ENCODE assay signal across 19 cellular contexts in genomic region chr14:76421662-76422061, GRCh38. TPM values are rescaled to one million over a fixed set of nuclear protein-coding genes. Genes with fewer than 3 reads are reported as not detected.
DNase-seq lines count a peak whose midpoint lies in the region; TF ChIP-seq lines count a peak whose summit lies in the region.
"Had no signal": no experiment of that assay in that cellular context is flagged by ENCODE, and none has a peak within 500 bp of the region (broad histone marks: within the 10 kb centered on the region; RNA-seq: fewer than 3 reads in every experiment).

No MANE protein-coding gene starts in this region.

- DNase-seq in ELF-1 (ENCODE audit: low read depth, low spot score) (peak; percentile 51), H7 (peak; percentile 82), NCI-H2171 (lab: John Stamatoyannopoulos, UW) (peak; percentile 68), neuronal stem cell (ENCODE audit: low spot score) (no peak), testis (no peak), NCI-H446 treated with DMSO at 0.1 percent for 48 hours (lab: John Stamatoyannopoulos, UW) (no peak)
- DNase-seq: BE2C; C1 segment of cervical spinal cord; CD4-positive, CD25-positive, alpha-beta regulatory T cell; CD8-positive, alpha-beta memory T cell; COR-L47; DMS 273 treated with DMSO at 0.1 percent for 48 hours; DMS53; GF-D8; GM23248; H9; KG1 had no signal

- H3K9me3 ChIP-seq in neuronal stem cell (replicated peaks in 1 of 2; ENCODE audit: control insufficient read depth in 2 of 2, insufficient read depth in 1 of 2, low read depth in 1 of 2, low read length in 2 of 2) (no peaks in the 10 kb centered on the region), testis (no peaks in the 10 kb centered on the region)
- H3K9me3 ChIP-seq: BE2C had no signal

- H3K4me3 ChIP-seq in H7 (ENCODE audit: insufficient read depth, low read depth, low read length) (no peak overlapping the region), neuronal stem cell (ENCODE audit: low read length in 2 of 2) (no peak overlapping the region), testis (no peak overlapping the region)
- H3K4me3 ChIP-seq: GM23248 had no signal

- H3K4me1 ChIP-seq in neuronal stem cell (ENCODE audit: control insufficient read depth in 2 of 2, insufficient read depth in 1 of 2, low read depth in 1 of 2, low read length in 2 of 2) (no peaks in the 10 kb centered on the region), testis (no peaks in the 10 kb centered on the region)
- H3K4me1 ChIP-seq: BE2C had no signal

- H2BK15ac ChIP-seq in neuronal stem cell (ENCODE audit: low read length): no peak overlapping the region

- no CpG with 5 or more reads among the region's 4 CpGs for WGBS in neuronal stem cell (ENCODE audit: extremely low coverage in 2 of 2, insufficient read length in 2 of 2, insufficient replicate concordance in 1 of 2), 2 donors
- 82 to 83% methylated on average over 4 of the region's 4 CpGs for WGBS in testis, 2 donors

- no peak overlapping the region for H2BK5ac ChIP-seq in neuronal stem cell (ENCODE audit: low read length)

- H2AK5ac ChIP-seq in neuronal stem cell (ENCODE audit: low read depth, low read length): no peak overlapping the region

- TF ChIP-seq CTCF in testis (IDR thresholded peaks at IDR 0.05): no peak

- no peak overlapping the region for H4K8ac ChIP-seq in neuronal stem cell (ENCODE audit: low read depth, low read length)

- H2BK120ac ChIP-seq in neuronal stem cell (ENCODE audit: low read depth, low read length): no peak overlapping the region

- H3K18ac ChIP-seq in neuronal stem cell (ENCODE audit: low read length): peak overlapping the region; percentile 22

- no peak overlapping the region for H3K23ac ChIP-seq in neuronal stem cell (ENCODE audit: low read depth, low read length, poor library complexity)

- H3K36me3 ChIP-seq in H7 (replicated peaks; ENCODE audit: control insufficient read depth, insufficient read depth, low read length) (no peaks in the 10 kb centered on the region), neuronal stem cell (replicated peaks in 1 of 2; ENCODE audit: control insufficient read depth in 2 of 2, insufficient read depth in 2 of 2, low read length in 2 of 2) (no peaks in the 10 kb centered on the region), testis (ENCODE audit: low read depth, missing control alignments) (no peaks in the 10 kb centered on the region)
- H3K36me3 ChIP-seq: BE2C had no signal

- H3K9ac ChIP-seq in neuronal stem cell (ENCODE audit: low read depth, low read length, poor library complexity): peak overlapping the region; percentile 73
- H3K9ac ChIP-seq: GM23248 had no signal

- no peaks in the 10 kb centered on the region for H3K79me1 ChIP-seq in neuronal stem cell (ENCODE audit: low read depth, low read length)

- no peak overlapping the region for H2AFZ ChIP-seq in neuronal stem cell (ENCODE audit: low read length)
- H2AFZ ChIP-seq: GM23248 had no signal

- no peak for TF ChIP-seq POLR2A in testis (IDR thresholded peaks at IDR 0.05)

- no peak overlapping the region for H3K4ac ChIP-seq in neuronal stem cell (ENCODE audit: low read length)

- H3K14ac ChIP-seq in neuronal stem cell (ENCODE audit: low read length): no peak overlapping the region

- no peak overlapping the region for H4K91ac ChIP-seq in neuronal stem cell (ENCODE audit: low read depth, low read length, poor library complexity)

- intact Hi-C loops in testis (cut with DNase I; ENCODE audit: low total_unique reads): no loop called here

- H3K27ac ChIP-seq in neuronal stem cell (replicated peaks; ENCODE audit: low read length): no peak overlapping the region
- H3K27ac ChIP-seq in testis: no peak overlapping the region
- H3K27ac ChIP-seq: GM23248 had no signal

- H3K27me3 ChIP-seq in H7 (ENCODE audit: control insufficient read depth, insufficient read depth, low read length) (no peaks in the 10 kb centered on the region), neuronal stem cell (ENCODE audit: control insufficient read depth in 3 of 3, insufficient read depth in 3 of 3, low read depth in 1 of 3, low read length in 3 of 3) (peaks cover 0 to 12% (median 0%) of the 10 kb centered on the region in 3 experiments), testis (no peaks in the 10 kb centered on the region)
- H3K27me3 ChIP-seq: BE2C had no signal

- no peak overlapping the region for H2BK12ac ChIP-seq in neuronal stem cell (ENCODE audit: low read length)

- no peak overlapping the region for H3K4me2 ChIP-seq in neuronal stem cell (ENCODE audit: insufficient read depth, low read length, poor library complexity, severe bottlenecking)

RNA-seq across cellular contexts. Expression of gene ESRRB, which starts 45.7 kb away (rescaled TPM):
- total RNA-seq in H7 (2014; rRNA removed; shearing (Covaris generic)): 1.4 and 1.9 TPM in 2 replicates
- polyA plus RNA-seq in neuronal stem cell (2013, experiment 1 of 2): 0.67 TPM
- polyA plus RNA-seq in neuronal stem cell (2013, experiment 2 of 2): 0.68 TPM
- total RNA-seq in testis: 1 to 10 TPM; 2.5 to 2.8 TPM
- polyA plus RNA-seq in testis (ENCODE audit: insufficient read depth, low read depth, low replicate concordance): 3.3 TPM
- total RNA-seq: A172; CD4-positive, CD25-positive, alpha-beta regulatory T cell; CD8-positive, alpha-beta memory T cell; Daoy; GM23248 had no signal
- polyA plus RNA-seq: CD4-positive, CD25-positive, alpha-beta regulatory T cell; CD8-positive, alpha-beta memory T cell; GM23248 had no signal

Comparison
In these comparisons a context has a peak if more than half of its experiments do, and no peak if none do; other contexts are left out.
1. DNase-seq: peak in ELF-1 (single experiment), H7 (single experiment) and NCI-H2171 (single experiment); none in neuronal stem cell (single experiment), testis (single experiment) and NCI-H446 treated with DMSO at 0.1 percent for 48 hours (single experiment).